ENCODE assay signal across 19 cellular contexts in genomic region chr11:34185926-34186841, GRCh38.
DNase-seq lines count a peak whose midpoint lies in the region; ATAC-seq, FAIRE-seq and TF ChIP-seq lines count a peak whose summit lies in the region.
"Had no signal": no experiment of that assay in that cellular context is flagged by ENCODE, and none has a peak within 500 bp of the region (broad histone marks: within the 10 kb centered on the region; RNA-seq: fewer than 3 reads in every experiment).

No MANE protein-coding gene starts in this region.

- peaks cover 50% of the 10 kb centered on the region for H3K4me1 Mint-ChIP-seq in neural progenitor cell
- H3K4me1 Mint-ChIP-seq in activated T-helper 17 cell treated with anti-CD3 and anti-CD28 coated beads, Interleukin-2, amount 50 U/mL, for 72 hours: no peaks in the 10 kb centered on the region

- H3K36me3 ChIP-seq in HUES6 (ENCODE audit: control insufficient read depth, insufficient read depth, low read length) (no peaks in the 10 kb centered on the region), neural progenitor cell (no peaks in the 10 kb centered on the region)
- H3K36me3 ChIP-seq: SJSA1, tibial nerve had no signal

- DNase-seq in NCI-H69 (lab: John Stamatoyannopoulos, UW) (peak; percentile 69), fibroblast of pulmonary artery (ENCODE audit: low read depth) (peak; percentile 30), neural progenitor cell (ENCODE audit: low spot score) (peak; percentile 75), NCI-H82 treated with DMSO at 0.1 percent for 48 hours (lab: John Stamatoyannopoulos, UW; ENCODE audit: unreplicated experiment) (no peak), GM12892 (ENCODE audit: insufficient read length) (no peak)
- no peak for DNase-seq in activated T-cell treated with anti-CD3 and anti-CD28 coated beads, Interleukin-2, amount 50 U/mL, for 1 hour
- DNase-seq: activated naive CD4-positive, alpha-beta T cell; HFFc6; KG1; NCI-H1092; stimulated activated naive B cell treated with anti-CD40 and anti-IgM and Interleukin-4, amounts not matched to agents 10 μg/mL and 1 μg/mL and 100 μg/mL, for 72 hours had no signal

- H3F3A ChIP-seq in neural progenitor cell (ENCODE audit: low read depth): peaks cover 20% of the 10 kb centered on the region

- peak overlapping the region; percentile 74 for H3K4me3 Mint-ChIP-seq in neural progenitor cell
- H3K4me3 Mint-ChIP-seq in activated T-helper 17 cell treated with anti-CD3 and anti-CD28 coated beads, Interleukin-2, amount 50 U/mL, for 72 hours: no peak overlapping the region
- H3K4me3 Mint-ChIP-seq: B cell; HFFc6; stimulated activated naive B cell treated with anti-CD40 and anti-IgM and Interleukin-4, amounts not matched to agents 10 μg/mL and 1 μg/mL and 100 μg/mL, for 72 hours; T-helper 2 cell treated with Interferon-gamma antibody and Interleukin-4, amounts not matched to agents 5 μg/mL and 100 μg/mL, for 36 hours had no signal

- H3K27me3 ChIP-seq in HUES6 (ENCODE audit: control insufficient read depth, insufficient read depth, low read length) (no peaks in the 10 kb centered on the region), neural progenitor cell (peaks cover 44% of the 10 kb centered on the region)
- H3K27me3 ChIP-seq: SJSA1, tibial nerve had no signal

- no peak overlapping the region for H3K4me3 ChIP-seq in HUES6 (ENCODE audit: low read depth, low read length)
- no peak overlapping the region for H3K4me3 ChIP-seq in fibroblast of pulmonary artery (replicated peaks; ENCODE audit: low read depth, low read length)
- peak overlapping the region; percentile 11 for H3K4me3 ChIP-seq in neural progenitor cell
- H3K4me3 ChIP-seq: SJSA1, tibial nerve had no signal

- ATAC-seq in activated T-helper 17 cell treated with anti-CD3 and anti-CD28 coated beads, Interleukin-2, amount 50 U/mL, for 72 hours (replicated peaks): no peak
- ATAC-seq: left lobe of liver; stimulated activated naive B cell treated with anti-CD40 and anti-IgM and Interleukin-4, amounts not matched to agents 10 μg/mL and 1 μg/mL and 100 μg/mL, for 72 hours had no signal

- no peaks in the 10 kb centered on the region for H4K20me1 ChIP-seq in neural progenitor cell (ENCODE audit: low read depth)

- peak overlapping the region; percentile 65 for H2AFZ ChIP-seq in neural progenitor cell (replicated peaks)

- peaks cover 3% of the 10 kb centered on the region for H3K27me3 Mint-ChIP-seq in neural progenitor cell (ENCODE audit: insufficient read depth, low read depth)
- H3K27me3 Mint-ChIP-seq in activated T-helper 17 cell treated with anti-CD3 and anti-CD28 coated beads, Interleukin-2, amount 50 U/mL, for 72 hours: no peaks in the 10 kb centered on the region
- H3K27me3 Mint-ChIP-seq: B cell; progenitor cell of endocrine pancreas; stimulated activated naive B cell treated with anti-CD40 and anti-IgM and Interleukin-4, amounts not matched to agents 10 μg/mL and 1 μg/mL and 100 μg/mL, for 72 hours had no signal

- no peaks in the 10 kb centered on the region for H3K9me3 Mint-ChIP-seq in neural progenitor cell
- no peaks in the 10 kb centered on the region for H3K9me3 Mint-ChIP-seq in activated T-helper 17 cell treated with anti-CD3 and anti-CD28 coated beads, Interleukin-2, amount 50 U/mL, for 72 hours
- H3K9me3 Mint-ChIP-seq: HFFc6; stimulated activated naive B cell treated with anti-CD40 and anti-IgM and Interleukin-4, amounts not matched to agents 10 μg/mL and 1 μg/mL and 100 μg/mL, for 72 hours; T-helper 2 cell treated with Interferon-gamma antibody and Interleukin-4, amounts not matched to agents 5 μg/mL and 100 μg/mL, for 36 hours had no signal

- H3K4me2 ChIP-seq in neural progenitor cell: peak overlapping the region; percentile 73

- no peaks in the 10 kb centered on the region for H3K79me2 ChIP-seq in neural progenitor cell (ENCODE audit: low read depth)

- H3K4me1 ChIP-seq in HUES6 (ENCODE audit: control insufficient read depth, insufficient read depth, low read length) (peaks cover 35% of the 10 kb centered on the region), neural progenitor cell (peaks cover 30% of the 10 kb centered on the region)

- TF ChIP-seq CTCF in fibroblast of pulmonary artery (IDR thresholded peaks at IDR 0.05; ENCODE audit: low read length, missing control alignments) (no peak), neural progenitor cell (IDR thresholded peaks at IDR 0.05) (no peak)

- FAIRE-seq in GM12892 (lab: Jason Lieb, UNC): no peak

- H3K36me3 Mint-ChIP-seq in neural progenitor cell: no peaks in the 10 kb centered on the region
- no peaks in the 10 kb centered on the region for H3K36me3 Mint-ChIP-seq in activated T-helper 17 cell treated with anti-CD3 and anti-CD28 coated beads, Interleukin-2, amount 50 U/mL, for 72 hours (ENCODE audit: low read depth)

- H3K9ac ChIP-seq in HUES6 (ENCODE audit: low read length) (peak overlapping the region; percentile 37), neural progenitor cell (no peak overlapping the region)

- H3K27ac Mint-ChIP-seq in neural progenitor cell: peak overlapping the region; percentile 46
- no peak overlapping the region for H3K27ac Mint-ChIP-seq in activated T-helper 17 cell treated with anti-CD3 and anti-CD28 coated beads, Interleukin-2, amount 50 U/mL, for 72 hours
- H3K27ac Mint-ChIP-seq: B cell; HFFc6; progenitor cell of endocrine pancreas; T-helper 2 cell treated with Interferon-gamma antibody and Interleukin-4, amounts not matched to agents 5 μg/mL and 100 μg/mL, for 36 hours had no signal

- H3K27ac ChIP-seq in HUES6 (ENCODE audit: low read depth, low read length) (no peak overlapping the region), neural progenitor cell (peak overlapping the region; percentile 71)
- H3K27ac ChIP-seq: SJSA1, tibial nerve had no signal

- H3K9me3 ChIP-seq in HUES6 (ENCODE audit: control insufficient read depth, insufficient read depth, low read depth, low read length): no peaks in the 10 kb centered on the region
- no peaks in the 10 kb centered on the region for H3K9me3 ChIP-seq in neural progenitor cell (ENCODE audit: low read depth)
- H3K9me3 ChIP-seq: SJSA1, tibial nerve had no signal

- no peak for TF ChIP-seq POLR2A in GM12892 (IDR thresholded peaks at IDR 0.05; ENCODE audit: low read depth, low read length)

Comparison
In these comparisons a context has a peak if more than half of its experiments do, and no peak if none do; other contexts are left out.
1. DNase-seq: peak in NCI-H69 (single experiment), fibroblast of pulmonary artery (single experiment) and neural progenitor cell (single experiment); none in NCI-H82 treated with DMSO at 0.1 percent for 48 hours (single experiment), activated T-cell treated with anti-CD3 and anti-CD28 coated beads, Interleukin-2, amount 50 U/mL, for 1 hour (single experiment) and GM12892 (single experiment).